Comparison of ENCODE assay signal across 8 cellular contexts in genomic region chr6:10801224-10801848, GRCh38. TPM values are rescaled to one million over a fixed set of nuclear protein-coding genes. Genes with fewer than 3 reads are reported as not detected.
DNase-seq lines count a peak whose midpoint lies in the region; ATAC-seq and TF ChIP-seq lines count a peak whose summit lies in the region.

No MANE protein-coding gene starts in this region.

- no peak overlapping the region for H3K27ac Mint-ChIP-seq in activated CD4-positive, alpha-beta T cell treated with anti-CD3 and anti-CD28 coated beads, Interleukin-2, amount 10 ng/mL, durations not matched to agents 24 days and 14 days

- H3K9me3 Mint-ChIP-seq in activated CD4-positive, alpha-beta T cell treated with anti-CD3 and anti-CD28 coated beads, Interleukin-2, amount 10 ng/mL, durations not matched to agents 24 days and 14 days = no peaks in the 10 kb centered on the region

- DNase-seq in AG20443 (ENCODE audit: low spot score) = peak; percentile 84
- DNase-seq in NCI-H446 (lab: John Stamatoyannopoulos, UW) = peak; percentile 41 to 57
- DNase-seq in activated CD4-positive, alpha-beta T cell treated with anti-CD3 and anti-CD28 coated beads, Interleukin-2, amount 10 ng/mL, durations not matched to agents 24 days and 14 days = peak; percentile 90
- peak; percentile 33 to 77 (median 52) for DNase-seq in dorsolateral prefrontal cortex
- peak; percentile 62 to 75 for DNase-seq in lung microvascular endothelial cell (ENCODE audit: low read depth in 2 of 2)
- DNase-seq in stimulated activated CD8-positive, alpha-beta memory T cell treated with anti-CD3 and anti-CD28 coated beads, Interleukin-15, amount 100 ng/mL, for 48 hours (ENCODE audit: low read depth in 2 of 2) = peak; percentile 29 to 36

- no peaks in the 10 kb centered on the region for H3K27me3 Mint-ChIP-seq in activated CD4-positive, alpha-beta T cell treated with anti-CD3 and anti-CD28 coated beads, Interleukin-2, amount 10 ng/mL, durations not matched to agents 24 days and 14 days

- no peak overlapping the region for H3K4me3 Mint-ChIP-seq in activated CD4-positive, alpha-beta T cell treated with anti-CD3 and anti-CD28 coated beads, Interleukin-2, amount 10 ng/mL, durations not matched to agents 24 days and 14 days

- TF ChIP-seq CTCF in dorsolateral prefrontal cortex (IDR thresholded peaks at IDR 0.05 in 54 of 56, conservative IDR thresholded peaks at IDR 0.05 in 2 of 56; ENCODE audit: low read depth in 1 of 56, partially characterized antibody in 56 of 56) = peak; percentile 82 to 99 (median 96)

- no peaks in the 10 kb centered on the region for H3K4me1 Mint-ChIP-seq in activated CD4-positive, alpha-beta T cell treated with anti-CD3 and anti-CD28 coated beads, Interleukin-2, amount 10 ng/mL, durations not matched to agents 24 days and 14 days

- intact Hi-C loops in activated CD4-positive, alpha-beta T cell treated with anti-CD3 and anti-CD28 coated beads, Interleukin-2, amount 10 ng/mL, durations not matched to agents 24 days and 14 days (cut with micrococcal nuclease) = loop anchor here (1.0 kb wide), 2 partner anchors 291 to 323 kb away; no protein-coding TSS in a partner anchor
- intact Hi-C loops in dorsolateral prefrontal cortex (cut with DNase I) = loop anchor here (1.0 to 10.0 kb wide), 4 partner anchors 78 to 291 kb away; partner anchors contain the start of genes C6orf52 (in 1 of the 2), PAK1IP1 (in 1 of the 2) and TMEM14C (in 1 of the 2)

- no peak overlapping the region for H3K27ac ChIP-seq in dorsolateral prefrontal cortex

- ATAC-seq in GM18861 (IDR thresholded peaks at IDR 0.05; ENCODE audit: unreplicated experiment) = peak; percentile 95
- peak; percentile 79 for ATAC-seq in HG03097 (IDR thresholded peaks at IDR 0.05; ENCODE audit: low FRiP score, unreplicated experiment)

- H3K27me3 ChIP-seq in dorsolateral prefrontal cortex = no peaks in the 10 kb centered on the region

- H3K4me3 ChIP-seq in dorsolateral prefrontal cortex = no peak overlapping the region

- no peaks in the 10 kb centered on the region for H3K36me3 Mint-ChIP-seq in activated CD4-positive, alpha-beta T cell treated with anti-CD3 and anti-CD28 coated beads, Interleukin-2, amount 10 ng/mL, durations not matched to agents 24 days and 14 days (ENCODE audit: low read depth)

RNA-seq across cellular contexts. Expression of gene MAK, which starts 37.0 kb away (rescaled TPM):
- 0.47 and 0.58 TPM in 2 replicates for total RNA-seq in activated CD4-positive, alpha-beta T cell treated with anti-CD3 and anti-CD28 coated beads, Interleukin-2, amount 10 ng/mL, durations not matched to agents 24 days and 14 days
- total RNA-seq in dorsolateral prefrontal cortex (under 1 TPM in 37 of 120 experiments, not detected in 83; 0.12 to 0.62 (median 0.19) TPM), lung microvascular endothelial cell (under 0.01 TPM in 1 of 2 replicates, not detected in the other)

RNA-seq across cellular contexts. Expression of gene TMEM14B, which starts 53.7 kb away (rescaled TPM):
- 94.0 and 98.0 TPM in 2 replicates for total RNA-seq in activated CD4-positive, alpha-beta T cell treated with anti-CD3 and anti-CD28 coated beads, Interleukin-2, amount 10 ng/mL, durations not matched to agents 24 days and 14 days
- total RNA-seq in dorsolateral prefrontal cortex = 10 to 100 TPM; 49.1 to 90.5 (median 69.1) TPM
- total RNA-seq in lung microvascular endothelial cell = 43.8 and 44.9 TPM in 2 replicates

Comparison
In these comparisons a context has a peak if more than half of its experiments do, and no peak if none do; other contexts are left out.
1. DNase-seq: peak in every context shown above with its lines; median percentile 90 in activated CD4-positive, alpha-beta T cell treated with anti-CD3 and anti-CD28 coated beads, Interleukin-2, amount 10 ng/mL, durations not matched to agents 24 days and 14 days; 84 in AG20443; 68 in lung microvascular endothelial cell; 52 in dorsolateral prefrontal cortex; 49 in NCI-H446; 32 in stimulated activated CD8-positive, alpha-beta memory T cell treated with anti-CD3 and anti-CD28 coated beads, Interleukin-15, amount 100 ng/mL, for 48 hours.